Comparison of ENCODE assay signal across 8 cellular contexts in the genomic region with DNA sequence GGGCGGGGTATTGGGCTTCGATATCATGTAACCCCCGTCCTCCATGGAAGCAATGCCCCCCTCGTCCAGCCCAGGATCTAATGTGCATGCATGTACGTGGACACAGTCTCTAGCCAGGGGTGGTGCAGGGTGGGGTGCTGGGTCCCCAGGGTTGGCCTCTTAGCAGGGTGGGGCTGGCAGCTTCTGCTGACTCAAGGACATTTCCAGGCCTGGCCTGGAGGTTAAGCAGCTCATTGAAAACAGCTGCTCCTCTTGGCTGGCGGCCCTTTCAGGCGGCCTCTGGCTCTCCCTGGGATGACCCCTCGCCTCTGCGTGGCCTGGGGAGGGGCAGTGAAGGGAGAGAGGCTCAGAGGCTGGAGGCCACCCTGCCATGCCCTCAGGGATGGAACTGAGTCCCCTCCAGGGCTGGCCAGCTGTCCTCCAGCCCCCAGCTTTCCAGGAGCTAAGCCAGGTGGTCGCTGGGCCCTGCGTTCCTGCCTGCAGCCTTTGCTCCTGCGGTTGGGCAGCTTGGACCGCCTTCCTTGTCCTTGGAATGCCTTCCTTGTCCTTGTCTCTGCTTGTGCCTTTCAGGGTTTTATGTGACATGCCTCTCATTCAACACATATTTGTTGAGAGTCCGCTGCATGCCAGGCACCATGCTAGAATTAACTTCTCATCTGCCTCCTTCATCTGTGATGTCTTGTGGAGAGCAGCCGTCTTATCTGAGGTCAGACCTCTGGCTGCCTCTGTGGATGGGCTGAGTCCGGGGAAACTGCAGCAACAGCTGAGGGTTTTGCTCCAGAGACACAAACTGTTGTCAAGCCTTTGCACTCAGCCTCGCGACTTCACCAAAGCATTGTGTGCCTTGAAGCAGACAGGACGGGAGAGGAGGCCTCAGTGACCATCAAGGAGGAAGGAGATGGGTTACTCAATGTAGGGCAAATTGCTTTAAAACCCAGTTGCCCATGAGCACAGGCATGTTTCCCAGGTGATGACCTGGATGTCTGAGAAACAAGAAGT. TPM values are rescaled to one million over a fixed set of nuclear protein-coding genes. Genes with fewer than 3 reads are reported as not detected.
DNase-seq lines count a peak whose midpoint lies in the region; ATAC-seq, FAIRE-seq and TF ChIP-seq lines count a peak whose summit lies in the region.

No MANE protein-coding gene starts in this region.

- no peaks in the 10 kb centered on the region for H3K36me3 ChIP-seq in testis (ENCODE audit: low read depth, missing control alignments)

- no peak for TF ChIP-seq CTCF in testis (IDR thresholded peaks at IDR 0.05)

- intact Hi-C loops in activated T-helper 1 cell treated with anti-CD3 and anti-CD28 coated beads, Interleukin-12 subunit alpha, Interleukin-12 subunit beta, Interleukin-2, Interleukin-4 antibody, amounts not matched to agents 30 ng/mL and 10 ng/mL and 1 ng/mL, durations not matched to agents 14 hours and 24 hours and 36 hours (cut with micrococcal nuclease): loop anchor here (1.0 kb wide), 5 partner anchors 11 to 311 kb away; partner anchors contain the start of gene METTL2A
- intact Hi-C loops in testis (cut with DNase I; ENCODE audit: low total_unique reads): no loop called here

- peak overlapping the region; percentile 72 for H3K4me3 Mint-ChIP-seq in activated CD4-positive, alpha-beta T cell treated with anti-CD3 and anti-CD28 coated beads, Interleukin-2, amount 10 ng/mL, durations not matched to agents 7 days and 5 days
- peak overlapping the region; percentile 12 for H3K4me3 Mint-ChIP-seq in activated T-helper 1 cell treated with anti-CD3 and anti-CD28 coated beads, Interleukin-12 subunit alpha, Interleukin-12 subunit beta, Interleukin-2, Interleukin-4 antibody, amounts not matched to agents 30 ng/mL and 10 ng/mL and 1 ng/mL, durations not matched to agents 14 hours and 24 hours and 36 hours
- peak overlapping the region; percentile 65 to 80 (median 75) for H3K4me3 Mint-ChIP-seq in immature natural killer cell

- FAIRE-seq in RCC 7860 (lab: Jason Lieb, UNC): no peak

- H3K4me3 ChIP-seq in testis: no peak overlapping the region

- no peak for DNase-seq in activated CD4-positive, alpha-beta T cell treated with anti-CD3 and anti-CD28 coated beads, Interleukin-2, amount 10 ng/mL, durations not matched to agents 7 days and 5 days
- no peak for DNase-seq in activated CD4-positive, alpha-beta T cell treated with anti-CD3 and anti-CD28 coated beads, Interleukin-2, amount 50 U/mL, for 4 hours
- DNase-seq in activated T-helper 1 cell treated with anti-CD3 and anti-CD28 coated beads, Interleukin-12 subunit alpha, Interleukin-12 subunit beta, Interleukin-2, Interleukin-4 antibody, amounts not matched to agents 30 ng/mL and 10 ng/mL and 1 ng/mL, durations not matched to agents 14 hours and 24 hours and 36 hours (ENCODE audit: low spot score): no peak
- no peak for DNase-seq in immature natural killer cell
- peak; percentile 62 for DNase-seq in testis
- no peak for DNase-seq in GM19238 (ENCODE audit: insufficient read length, low spot score)
- no peak for DNase-seq in RCC 7860 (ENCODE audit: low spot score)

- H3K4me1 ChIP-seq in testis: peaks cover 52% of the 10 kb centered on the region

- H3K27me3 Mint-ChIP-seq in activated CD4-positive, alpha-beta T cell treated with anti-CD3 and anti-CD28 coated beads, Interleukin-2, amount 10 ng/mL, durations not matched to agents 7 days and 5 days: peaks cover 37% of the 10 kb centered on the region
- H3K27me3 Mint-ChIP-seq in activated T-helper 1 cell treated with anti-CD3 and anti-CD28 coated beads, Interleukin-12 subunit alpha, Interleukin-12 subunit beta, Interleukin-2, Interleukin-4 antibody, amounts not matched to agents 30 ng/mL and 10 ng/mL and 1 ng/mL, durations not matched to agents 14 hours and 24 hours and 36 hours (ENCODE audit: insufficient read depth): peaks cover 76% of the 10 kb centered on the region
- H3K27me3 Mint-ChIP-seq in immature natural killer cell (ENCODE audit: low read depth in 3 of 3): peaks cover 6 to 14% (median 11%) of the 10 kb centered on the region in 3 donors

- H3K27me3 ChIP-seq in testis: no peaks in the 10 kb centered on the region

- H3K9me3 ChIP-seq in testis: no peaks in the 10 kb centered on the region

- no peak for ATAC-seq in GM21576 (IDR thresholded peaks at IDR 0.05; ENCODE audit: unreplicated experiment)

- no peak for TF ChIP-seq POLR2A in testis (IDR thresholded peaks at IDR 0.05)

- H3K4me1 Mint-ChIP-seq in activated CD4-positive, alpha-beta T cell treated with anti-CD3 and anti-CD28 coated beads, Interleukin-2, amount 10 ng/mL, durations not matched to agents 7 days and 5 days: peaks cover 23% of the 10 kb centered on the region
- peaks cover 21% of the 10 kb centered on the region for H3K4me1 Mint-ChIP-seq in activated T-helper 1 cell treated with anti-CD3 and anti-CD28 coated beads, Interleukin-12 subunit alpha, Interleukin-12 subunit beta, Interleukin-2, Interleukin-4 antibody, amounts not matched to agents 30 ng/mL and 10 ng/mL and 1 ng/mL, durations not matched to agents 14 hours and 24 hours and 36 hours (ENCODE audit: low read depth)
- peaks cover 24 to 28% of the 10 kb centered on the region in 2 donors for H3K4me1 Mint-ChIP-seq in immature natural killer cell

- CTCF ChIA-PET in activated CD4-positive, alpha-beta T cell treated with anti-CD3 and anti-CD28 coated beads, Interleukin-2, amount 10 ng/mL, durations not matched to agents 7 days and 5 days (lab: Charles Lee): interaction anchor here (0.5 to 1.4 kb wide), 2 partner anchors 20 to 33 kb away, joined by 3 read pairs; no protein-coding TSS in a partner anchor

- H3K9me3 Mint-ChIP-seq in activated CD4-positive, alpha-beta T cell treated with anti-CD3 and anti-CD28 coated beads, Interleukin-2, amount 10 ng/mL, durations not matched to agents 7 days and 5 days: no peaks in the 10 kb centered on the region
- no peaks in the 10 kb centered on the region for H3K9me3 Mint-ChIP-seq in activated T-helper 1 cell treated with anti-CD3 and anti-CD28 coated beads, Interleukin-12 subunit alpha, Interleukin-12 subunit beta, Interleukin-2, Interleukin-4 antibody, amounts not matched to agents 30 ng/mL and 10 ng/mL and 1 ng/mL, durations not matched to agents 14 hours and 24 hours and 36 hours
- H3K9me3 Mint-ChIP-seq in immature natural killer cell: no peaks in the 10 kb centered on the region

- WGBS in testis, 2 donors: 19 to 38% methylated on average over 18 to 19 of the region's 19 CpGs

- no peaks in the 10 kb centered on the region for H3K36me3 Mint-ChIP-seq in activated CD4-positive, alpha-beta T cell treated with anti-CD3 and anti-CD28 coated beads, Interleukin-2, amount 10 ng/mL, durations not matched to agents 7 days and 5 days (ENCODE audit: low read depth)
- no peaks in the 10 kb centered on the region for H3K36me3 Mint-ChIP-seq in activated T-helper 1 cell treated with anti-CD3 and anti-CD28 coated beads, Interleukin-12 subunit alpha, Interleukin-12 subunit beta, Interleukin-2, Interleukin-4 antibody, amounts not matched to agents 30 ng/mL and 10 ng/mL and 1 ng/mL, durations not matched to agents 14 hours and 24 hours and 36 hours (ENCODE audit: low read depth)
- no peaks in the 10 kb centered on the region for H3K36me3 Mint-ChIP-seq in immature natural killer cell

- no peak overlapping the region for H3K27ac Mint-ChIP-seq in activated CD4-positive, alpha-beta T cell treated with anti-CD3 and anti-CD28 coated beads, Interleukin-2, amount 10 ng/mL, durations not matched to agents 7 days and 5 days
- no peak overlapping the region for H3K27ac Mint-ChIP-seq in activated T-helper 1 cell treated with anti-CD3 and anti-CD28 coated beads, Interleukin-12 subunit alpha, Interleukin-12 subunit beta, Interleukin-2, Interleukin-4 antibody, amounts not matched to agents 30 ng/mL and 10 ng/mL and 1 ng/mL, durations not matched to agents 14 hours and 24 hours and 36 hours
- peak overlapping the region in 2 of 6 donors; percentile 6 to 25 for H3K27ac Mint-ChIP-seq in immature natural killer cell

- no peak overlapping the region for H3K27ac ChIP-seq in testis

- POLR2A ChIA-PET in activated CD4-positive, alpha-beta T cell treated with anti-CD3 and anti-CD28 coated beads, Interleukin-2, amount 10 ng/mL, durations not matched to agents 7 days and 5 days (lab: Charles Lee): no interaction called here

RNA-seq across cellular contexts. Expression of gene MRC2, which starts 26.7 kb away (rescaled TPM):
- total RNA-seq in activated CD4-positive, alpha-beta T cell treated with anti-CD3 and anti-CD28 coated beads, Interleukin-2, amount 10 ng/mL, durations not matched to agents 7 days and 5 days: 1 to 10 TPM; 4.0 TPM
- total RNA-seq in activated T-helper 1 cell treated with anti-CD3 and anti-CD28 coated beads, Interleukin-12 subunit alpha, Interleukin-12 subunit beta, Interleukin-2, Interleukin-4 antibody, amounts not matched to agents 30 ng/mL and 10 ng/mL and 1 ng/mL, durations not matched to agents 14 hours and 24 hours and 36 hours: 1.6 TPM in 2 replicates
- polyA plus RNA-seq in immature natural killer cell (not detected), testis (ENCODE audit: insufficient read depth, low read depth, low replicate concordance) (60.9 TPM)
- total RNA-seq in testis: 10 to 100 TPM; 32.9 to 40.3 TPM

Comparison
In these comparisons a context has a peak if more than half of its experiments do, and no peak if none do; other contexts are left out.
1. H3K4me3 Mint-ChIP-seq: peak in every context shown above with its lines; median percentile 75 in immature natural killer cell; 72 in activated CD4-positive, alpha-beta T cell treated with anti-CD3 and anti-CD28 coated beads, Interleukin-2, amount 10 ng/mL, durations not matched to agents 7 days and 5 days; 12 in activated T-helper 1 cell treated with anti-CD3 and anti-CD28 coated beads, Interleukin-12 subunit alpha, Interleukin-12 subunit beta, Interleukin-2, Interleukin-4 antibody, amounts not matched to agents 30 ng/mL and 10 ng/mL and 1 ng/mL, durations not matched to agents 14 hours and 24 hours and 36 hours.
2. RNA of gene MRC2, which starts 26.7 kb away (total RNA-seq): 32.9 to 40.3 TPM in testis; 4.0 TPM in activated CD4-positive, alpha-beta T cell treated with anti-CD3 and anti-CD28 coated beads, Interleukin-2, amount 10 ng/mL, durations not matched to agents 7 days and 5 days and 1.6 TPM in activated T-helper 1 cell treated with anti-CD3 and anti-CD28 coated beads, Interleukin-12 subunit alpha, Interleukin-12 subunit beta, Interleukin-2, Interleukin-4 antibody, amounts not matched to agents 30 ng/mL and 10 ng/mL and 1 ng/mL, durations not matched to agents 14 hours and 24 hours and 36 hours; every median in the first group is over 4 times any median in the second.